In genomic region chr15:47301481-47301880, GRCh38 we compare ENCODE assay signal across 11 cellular contexts.
A peak's percentile ranks its signal among the peaks of the same experiment; 100 is the strongest.
DNase-seq lines count a peak whose midpoint lies in the region; ATAC-seq and TF ChIP-seq lines count a peak whose summit lies in the region.
"Had no signal": no experiment of that assay in that cellular context is flagged by ENCODE, and none has a peak within 500 bp of the region (broad histone marks: within the 10 kb centered on the region; RNA-seq: fewer than 3 reads in every experiment).

No MANE protein-coding gene starts in this region.

- no peaks in the 10 kb centered on the region for H3K9me3 ChIP-seq in mucosa of descending colon
- H3K9me3 ChIP-seq: BE2C, left lung had no signal

- no peak for TF ChIP-seq CTCF in mucosa of descending colon (IDR thresholded peaks at IDR 0.05)

- intact Hi-C loops in mucosa of descending colon (cut with DNase I, micrococcal nuclease) = no loop called here

- H3K36me3 ChIP-seq in mucosa of descending colon (ENCODE audit: low read depth) = no peaks in the 10 kb centered on the region
- H3K36me3 ChIP-seq: BE2C, left lung had no signal

- ATAC-seq in GM18867 (IDR thresholded peaks at IDR 0.05; ENCODE audit: unreplicated experiment) (peak; percentile 70), mucosa of descending colon (peak; percentile 40), GM21423 (IDR thresholded peaks at IDR 0.05; ENCODE audit: unreplicated experiment) (no peak)
- ATAC-seq: left lung had no signal

- DNase-seq in NCI-H128 (lab: John Stamatoyannopoulos, UW; ENCODE audit: unreplicated experiment) = peak; percentile 18
- DNase-seq in NCI-H524 treated with DMSO at 0.1 percent for 48 hours (lab: John Stamatoyannopoulos, UW) = peak; percentile 76
- peak in 1 of 3 donors; percentile 9 for DNase-seq in mucosa of descending colon
- no peak for DNase-seq in cerebellum (ENCODE audit: low spot score)
- no peak for DNase-seq in epidermal melanocyte (ENCODE audit: insufficient read length, low spot score)
- no peak for DNase-seq in GM19240 (ENCODE audit: insufficient read length, low spot score)
- DNase-seq: BE2C, Karpas-422, left lung had no signal

- no peaks in the 10 kb centered on the region for H3K4me1 ChIP-seq in mucosa of descending colon (ENCODE audit: low read depth)
- H3K4me1 ChIP-seq: left lung had no signal

- H3K4me3 ChIP-seq in mucosa of descending colon = no peak overlapping the region
- H3K4me3 ChIP-seq: left lung had no signal

Comparison
In these comparisons a context has a peak if more than half of its experiments do, and no peak if none do; other contexts are left out.
1. DNase-seq: peak in NCI-H128 (single experiment) and NCI-H524 treated with DMSO at 0.1 percent for 48 hours (single experiment); none in cerebellum (single experiment), epidermal melanocyte (single experiment) and GM19240 (single experiment).